Comparison of ENCODE assay signal across 15 cellular contexts in genomic region chr12:92989715-92990484, GRCh38.
DNase-seq lines count a peak whose midpoint lies in the region; ATAC-seq lines count a peak whose summit lies in the region.
"Had no signal": no experiment of that assay in that cellular context is flagged by ENCODE, and none has a peak within 500 bp of the region (broad histone marks: within the 10 kb centered on the region; RNA-seq: fewer than 3 reads in every experiment).

No MANE protein-coding gene starts in this region.

- H3K36me3 Mint-ChIP-seq in activated CD4-positive, alpha-beta T cell treated with anti-CD3 and anti-CD28 coated beads, Interleukin-2, amount 10 ng/mL, durations not matched to agents 24 days and 14 days (ENCODE audit: low read depth) = no peaks in the 10 kb centered on the region
- peaks cover 4% of the 10 kb centered on the region for H3K36me3 Mint-ChIP-seq in memory B cell

- peak; percentile 23 for ATAC-seq in GM18909 (IDR thresholded peaks at IDR 0.05; ENCODE audit: poor library complexity, unreplicated experiment)
- ATAC-seq in HG03039 (IDR thresholded peaks at IDR 0.05; ENCODE audit: unreplicated experiment) = peak; percentile 30
- ATAC-seq in memory B cell (ENCODE audit: low read depth) = no peak
- ATAC-seq: right cardiac atrium, SK-N-SH treated with all-trans-retinoic acid at 6 μM for 48 hours had no signal

- intact Hi-C loops in activated CD4-positive, alpha-beta T cell treated with anti-CD3 and anti-CD28 coated beads, Interleukin-2, amount 10 ng/mL, durations not matched to agents 24 days and 14 days (cut with micrococcal nuclease) = loop anchor here (1.0 to 10.0 kb wide), 8 partner anchors 35 to 985 kb away; no protein-coding TSS in a partner anchor

- DNase-seq in activated CD4-positive, alpha-beta T cell treated with anti-CD3 and anti-CD28 coated beads, Interleukin-2, amount 10 ng/mL, durations not matched to agents 24 days and 14 days = no peak
- no peak for DNase-seq in activated CD4-positive, alpha-beta T cell treated with anti-CD3 and anti-CD28 coated beads for 1 hour
- DNase-seq in memory B cell (ENCODE audit: low spot score in 2 of 2) (no peak), DMS 273 treated with DMSO at 0.1 percent for 48 hours (lab: John Stamatoyannopoulos, UW) (no peak), SK-N-DZ (ENCODE audit: low spot score) (no peak), AG08395 (ENCODE audit: low spot score) (no peak)
- DNase-seq: DMS153, foreskin melanocyte, islet precursor cell, NCI-H1436 treated with DMSO at 0.1 percent for 48 hours, NCI-H774, right cardiac atrium had no signal

- H3K9me3 Mint-ChIP-seq in activated CD4-positive, alpha-beta T cell treated with anti-CD3 and anti-CD28 coated beads, Interleukin-2, amount 10 ng/mL, durations not matched to agents 24 days and 14 days = no peaks in the 10 kb centered on the region
- H3K9me3 Mint-ChIP-seq in memory B cell = no peaks in the 10 kb centered on the region

- no peaks in the 10 kb centered on the region for H3K27me3 Mint-ChIP-seq in activated CD4-positive, alpha-beta T cell treated with anti-CD3 and anti-CD28 coated beads, Interleukin-2, amount 10 ng/mL, durations not matched to agents 24 days and 14 days
- H3K27me3 Mint-ChIP-seq in memory B cell = no peaks in the 10 kb centered on the region

- H3K4me3 Mint-ChIP-seq in activated CD4-positive, alpha-beta T cell treated with anti-CD3 and anti-CD28 coated beads, Interleukin-2, amount 10 ng/mL, durations not matched to agents 24 days and 14 days = peak overlapping the region; percentile 63
- H3K4me3 Mint-ChIP-seq in memory B cell = no peak overlapping the region

- H3K4me1 Mint-ChIP-seq in activated CD4-positive, alpha-beta T cell treated with anti-CD3 and anti-CD28 coated beads, Interleukin-2, amount 10 ng/mL, durations not matched to agents 24 days and 14 days = peaks cover 22% of the 10 kb centered on the region
- peaks cover 25% of the 10 kb centered on the region for H3K4me1 Mint-ChIP-seq in memory B cell

- H3K27ac Mint-ChIP-seq in activated CD4-positive, alpha-beta T cell treated with anti-CD3 and anti-CD28 coated beads, Interleukin-2, amount 10 ng/mL, durations not matched to agents 24 days and 14 days = peak overlapping the region; percentile 97
- peak overlapping the region; percentile 59 for H3K27ac Mint-ChIP-seq in memory B cell
